20 cellular contexts compared by ENCODE assay signal in the genomic region with DNA sequence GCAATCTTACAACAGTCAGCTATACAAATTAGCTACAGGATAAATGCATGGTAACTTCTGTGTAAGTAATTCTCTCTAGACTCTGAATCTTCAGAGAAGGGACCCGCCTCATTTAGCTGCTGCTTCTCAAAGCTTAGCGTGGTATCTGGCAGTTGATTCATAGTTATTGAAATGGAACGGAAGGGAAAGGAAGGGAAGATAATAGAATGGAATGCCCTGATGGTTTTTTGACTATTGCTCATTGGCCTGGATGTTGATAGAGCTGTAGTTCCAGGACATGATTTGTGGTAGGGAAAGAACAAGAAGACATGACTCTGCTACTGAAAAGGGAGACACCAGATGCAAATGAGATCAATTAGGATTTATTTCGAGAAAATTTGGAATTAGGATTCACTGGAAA.
DNase-seq lines count a peak whose midpoint lies in the region; ATAC-seq and TF ChIP-seq lines count a peak whose summit lies in the region.
"Had no signal": no experiment of that assay in that cellular context is flagged by ENCODE, and none has a peak within 500 bp of the region (broad histone marks: within the 10 kb centered on the region; RNA-seq: fewer than 3 reads in every experiment).

No MANE protein-coding gene starts in this region.

- H3K4me2 ChIP-seq in GM23338 = no peak overlapping the region

- H3K4me1 Mint-ChIP-seq in GM23338 = peaks cover 5% of the 10 kb centered on the region; the same call in 2 of the 3 replicates
- H3K4me1 Mint-ChIP-seq: B cell; CD4-positive, CD25-positive, alpha-beta regulatory T cell; CD8-positive, alpha-beta memory T cell had no signal

- H4K20me1 ChIP-seq in GM23338 (replicated peaks; ENCODE audit: insufficient read depth) = no peaks in the 10 kb centered on the region
- H4K20me1 ChIP-seq: BLaER1 treated with 17β-estradiol and CSF1 and Interleukin-3, amounts not matched to agents 10 nM and 100 nM had no signal

- no peaks in the 10 kb centered on the region for H3K27me3 Mint-ChIP-seq in GM23338 (ENCODE audit: insufficient read depth, low read depth, poor library complexity)
- H3K27me3 Mint-ChIP-seq: B cell had no signal

- H3K79me2 ChIP-seq in GM23338 (replicated peaks; ENCODE audit: insufficient read depth) = no peaks in the 10 kb centered on the region

- H2AFZ ChIP-seq in GM23338 = peak overlapping the region; percentile 81
- H2AFZ ChIP-seq: GM23248 had no signal

- no peak overlapping the region for H3K4me3 Mint-ChIP-seq in GM23338
- H3K4me3 Mint-ChIP-seq: B cell; CD4-positive, CD25-positive, alpha-beta regulatory T cell; CD8-positive, alpha-beta memory T cell; HFFc6 had no signal

- H3F3A ChIP-seq in GM23338 (replicated peaks; ENCODE audit: low read depth) = no peaks in the 10 kb centered on the region

- no peaks in the 10 kb centered on the region for H3K27me3 ChIP-seq in GM23338 (ENCODE audit: insufficient read depth)
- H3K27me3 ChIP-seq: BLaER1 treated with 17β-estradiol and CSF1 and Interleukin-3, amounts not matched to agents 10 nM and 100 nM had no signal

- ATAC-seq in GM23338 = no peak
- ATAC-seq: HCT116 had no signal

- no peak overlapping the region for H3K27ac Mint-ChIP-seq in GM23338
- H3K27ac Mint-ChIP-seq: B cell; CD4-positive, CD25-positive, alpha-beta regulatory T cell; CD8-positive, alpha-beta memory T cell; HFFc6 had no signal

- no peak for TF ChIP-seq CTCF in GM23338 (conservative IDR thresholded peaks at IDR 0.05; ENCODE audit: low read depth in 2 of 2)

- no peaks in the 10 kb centered on the region for H3K4me1 ChIP-seq in GM23338 (ENCODE audit: insufficient read depth)

- H3K9me3 Mint-ChIP-seq in GM23338 = no peaks in the 10 kb centered on the region
- H3K9me3 Mint-ChIP-seq: CD8-positive, alpha-beta memory T cell had no signal

- H3K27ac ChIP-seq in GM23338 (ENCODE audit: low read depth) = no peak overlapping the region
- H3K27ac ChIP-seq: BLaER1 treated with 17β-estradiol and CSF1 and Interleukin-3, amounts not matched to agents 10 nM and 100 nM; GM23248; HL-60 had no signal

- peaks cover 13% of the 10 kb centered on the region for H3K9me2 ChIP-seq in GM23338 (ENCODE audit: insufficient read depth)

- no peaks in the 10 kb centered on the region for H3K36me3 ChIP-seq in GM23338 (ENCODE audit: insufficient read depth)
- H3K36me3 ChIP-seq: BLaER1 treated with 17β-estradiol and CSF1 and Interleukin-3, amounts not matched to agents 10 nM and 100 nM had no signal

- DNase-seq in GM23338 (ENCODE audit: low spot score) (no peak), astrocyte of the hippocampus (ENCODE audit: low read depth, low spot score) (peak; percentile 5), kidney glomerular epithelial cell (lab: John Stamatoyannopoulos, UW) (peak; percentile 73), retina (peak; percentile 16), NCI-H2081 treated with DMSO at 0.1 percent for 48 hours (lab: John Stamatoyannopoulos, UW) (no peak), NCI-H446 (lab: John Stamatoyannopoulos, UW) (no peak), activated T-cell treated with anti-CD3 and anti-CD28 coated beads for 4 hours (no peak)
- DNase-seq: 8988T; CD4-positive, CD25-positive, alpha-beta regulatory T cell; CD8-positive, alpha-beta memory T cell; COR-L47; DMS 273 treated with DMSO at 0.1 percent for 48 hours; DMS53; GM23248; H7 had no signal

- no peaks in the 10 kb centered on the region for H3K36me3 Mint-ChIP-seq in GM23338 (ENCODE audit: low read depth)
- H3K36me3 Mint-ChIP-seq: CD4-positive, CD25-positive, alpha-beta regulatory T cell; CD8-positive, alpha-beta memory T cell had no signal

- H3K4me3 ChIP-seq in GM23338 = no peak overlapping the region
- H3K4me3 ChIP-seq: BLaER1 treated with 17β-estradiol and CSF1 and Interleukin-3, amounts not matched to agents 10 nM and 100 nM; GM23248 had no signal

TF ChIP-seq in GM23338, 12 proteins besides CTCF, POLR2A, EP300 and RAD21:
- TF ChIP-seq ZNF331 (CRISPR knock-in tag; IDR thresholded peaks at IDR 0.05; ENCODE audit: low read depth) = no peak

Comparison
In these comparisons a context has a peak if more than half of its experiments do, and no peak if none do; other contexts are left out.
1. DNase-seq: peak in astrocyte of the hippocampus (single experiment), kidney glomerular epithelial cell (single experiment) and retina (single experiment); none in GM23338 (single experiment), NCI-H2081 treated with DMSO at 0.1 percent for 48 hours (single experiment), NCI-H446 (0 of 2) and activated T-cell treated with anti-CD3 and anti-CD28 coated beads for 4 hours (single experiment).